8 cellular contexts compared by ENCODE assay signal in the genomic region with DNA sequence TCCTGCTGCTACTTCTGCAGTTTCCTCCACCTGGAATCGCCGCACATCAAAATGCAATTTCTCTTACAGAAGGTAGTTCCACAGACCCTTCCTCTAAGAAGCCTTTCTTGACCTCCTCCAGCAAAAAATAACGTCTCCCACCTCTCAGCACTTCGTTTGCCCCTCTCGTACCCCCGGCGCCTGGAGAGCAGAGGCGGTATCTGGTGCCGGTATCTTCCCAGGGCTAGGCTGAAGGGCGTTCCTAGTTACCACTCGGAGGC. TPM values are rescaled to one million over a fixed set of nuclear protein-coding genes. Genes with fewer than 3 reads are reported as not detected.
DNase-seq lines count a peak whose midpoint lies in the region; ATAC-seq, FAIRE-seq and TF ChIP-seq lines count a peak whose summit lies in the region.

No MANE protein-coding gene starts in this region.

- peak; percentile 49 to 58 for ATAC-seq in A549
- peak; percentile 7 for ATAC-seq in HG02571 (IDR thresholded peaks at IDR 0.05; ENCODE audit: unreplicated experiment)
- no peak for ATAC-seq in GM19324 (IDR thresholded peaks at IDR 0.05; ENCODE audit: low FRiP score, unreplicated experiment)
- no peak for ATAC-seq in GM19463 (IDR thresholded peaks at IDR 0.05; ENCODE audit: unreplicated experiment)
- no peak for ATAC-seq in HG03521 (IDR thresholded peaks at IDR 0.05; ENCODE audit: unreplicated experiment)

- no peak overlapping the region for H2BK12ac ChIP-seq in mesenchymal stem cell (ENCODE audit: low read length in 2 of 2)

- H3K4me1 ChIP-seq in A549 (peaks cover 12% of the 10 kb centered on the region), mesenchymal stem cell (ENCODE audit: control insufficient read depth, insufficient read depth, low read depth, low read length) (peaks cover 10% of the 10 kb centered on the region)

- H3K36me3 ChIP-seq in mesenchymal stem cell (ENCODE audit: control insufficient read depth in 1 of 2, insufficient read depth in 2 of 2, low read depth in 1 of 2, low read length in 2 of 2) = peaks cover 20 to 22% of the 10 kb centered on the region in 2 experiments

- TF ChIP-seq RAD21 in A549 (conservative IDR thresholded peaks at IDR 0.05 in 1 of 2, IDR thresholded peaks at IDR 0.05 in 1 of 2) = no peak

- peaks cover 0 to 6% of the 10 kb centered on the region in 2 experiments for H3K27me3 ChIP-seq in mesenchymal stem cell (ENCODE audit: control insufficient read depth in 1 of 2, insufficient read depth in 1 of 2, low read length in 2 of 2)

- no peak for TF ChIP-seq POLR2A in A549 (IDR thresholded peaks at IDR 0.05; ENCODE audit: low read length)

- TF ChIP-seq CTCF in A549 (IDR thresholded peaks at IDR 0.05) = no peak
- TF ChIP-seq CTCF in astrocyte of the spinal cord (IDR thresholded peaks at IDR 0.05; ENCODE audit: low read depth, low read length) = no peak

- H4K91ac ChIP-seq in mesenchymal stem cell (ENCODE audit: low read length) = no peak overlapping the region

- CTCF ChIA-PET in A549 (lab: Yijun Ruan, JAX) = interaction anchor here (0.5 to 5.3 kb wide), 73 partner anchors 10 to 760 kb away, joined by 3 to 68 read pairs (median 5); a partner anchor contains a TSS

- peaks cover 23% of the 10 kb centered on the region for H3K79me1 ChIP-seq in mesenchymal stem cell (replicated peaks; ENCODE audit: low read length, poor library complexity, severe bottlenecking)

- FAIRE-seq in A549 (lab: Jason Lieb, UNC) = no peak

- peak overlapping the region; percentile 75 for H3K4me2 ChIP-seq in A549
- H3K4me2 ChIP-seq in mesenchymal stem cell (ENCODE audit: low read length, poor library complexity, severe bottlenecking) = peak overlapping the region; percentile 96

- DNase-seq in A549 (ENCODE audit: low read depth in 1 of 2, low spot score in 1 of 2) (no peak), astrocyte of the spinal cord (ENCODE audit: low read depth, low spot score) (no peak), mesenchymal stem cell (no peak), anterior cingulate cortex (lab: John Stamatoyannopoulos, UW) (no peak)

- no peak overlapping the region for H2BK120ac ChIP-seq in mesenchymal stem cell (ENCODE audit: low read depth, low read length)

- peak overlapping the region; percentile 86 for H3K9ac ChIP-seq in mesenchymal stem cell (ENCODE audit: low read length)

- H3K27ac ChIP-seq in A549 (peak overlapping the region; percentile 77 to 89), mesenchymal stem cell (ENCODE audit: low read length, poor library complexity, severe bottlenecking) (no peak overlapping the region)

- H3K4ac ChIP-seq in mesenchymal stem cell (ENCODE audit: low read depth in 1 of 2, low read length in 2 of 2) = peak overlapping the region in 1 of 2 experiments; percentile 60

- no peaks in the 10 kb centered on the region for H3K9me3 ChIP-seq in A549
- no peaks in the 10 kb centered on the region for H3K9me3 ChIP-seq in mesenchymal stem cell (ENCODE audit: control insufficient read depth, low read length)

- peak overlapping the region; percentile 98 for H4K8ac ChIP-seq in mesenchymal stem cell (ENCODE audit: low read length)

- H2BK15ac ChIP-seq in mesenchymal stem cell (ENCODE audit: low read depth, poor library complexity, severe bottlenecking) = no peak overlapping the region

- peak overlapping the region in 1 of 2 experiments; percentile 61 for H3K14ac ChIP-seq in mesenchymal stem cell (ENCODE audit: low read length in 2 of 2)

- H3K4me3 ChIP-seq in A549 (peak overlapping the region; percentile 70), astrocyte of the spinal cord (ENCODE audit: low read depth, low read length) (peak overlapping the region; percentile 76), mesenchymal stem cell (ENCODE audit: insufficient read depth in 1 of 2, low read depth in 1 of 2, low read length in 2 of 2) (peak overlapping the region; percentile 89 to 98)

- peak overlapping the region in 1 of 2 experiments; percentile 77 for H3K18ac ChIP-seq in mesenchymal stem cell (ENCODE audit: low read depth in 1 of 2, low read length in 2 of 2)

- under 1% methylated on average over 9 of the region's 11 CpGs for WGBS in A549 (ENCODE audit: missing lambda C conversion rate)
- 25% methylated on average over 11 of the region's 11 CpGs for WGBS in mesenchymal stem cell

- peak overlapping the region; percentile 54 for H2AK5ac ChIP-seq in mesenchymal stem cell (ENCODE audit: low read length, severe bottlenecking)

- POLR2A ChIA-PET in A549 (lab: Yijun Ruan, JAX) = interaction anchor here (0.9 to 2.1 kb wide), 14 partner anchors 11 to 221 kb away, joined by 3 to 23 read pairs (median 8); a partner anchor contains a TSS

- H2AFZ ChIP-seq in mesenchymal stem cell (ENCODE audit: low read depth, low read length) = peak overlapping the region; percentile 87

- TF ChIP-seq EP300 in A549 (IDR thresholded peaks at IDR 0.05) = no peak

- no peak overlapping the region for H3K23ac ChIP-seq in mesenchymal stem cell (ENCODE audit: low read length in 2 of 2)

- in situ Hi-C loops in astrocyte of the spinal cord (cut with HindIII; ENCODE audit: low sequenced_read_pairs) = no loop called here

- no peak overlapping the region for H2BK5ac ChIP-seq in mesenchymal stem cell (ENCODE audit: low read depth, low read length, poor library complexity, severe bottlenecking)

TF ChIP-seq in A549, 52 proteins besides CTCF, POLR2A, EP300 and RAD21:
- TF ChIP-seq, protein P1, sequence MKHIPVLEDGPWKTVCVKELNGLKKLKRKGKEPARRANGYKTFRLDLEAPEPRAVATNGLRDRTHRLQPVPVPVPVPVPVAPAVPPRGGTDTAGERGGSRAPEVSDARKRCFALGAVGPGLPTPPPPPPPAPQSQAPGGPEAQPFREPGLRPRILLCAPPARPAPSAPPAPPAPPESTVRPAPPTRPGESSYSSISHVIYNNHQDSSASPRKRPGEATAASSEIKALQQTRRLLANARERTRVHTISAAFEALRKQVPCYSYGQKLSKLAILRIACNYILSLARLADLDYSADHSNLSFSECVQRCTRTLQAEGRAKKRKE (CRISPR knock-in tag; IDR thresholded peaks at IDR 0.05; ENCODE audit: low read depth) = no peak
- TF ChIP-seq, protein P2, sequence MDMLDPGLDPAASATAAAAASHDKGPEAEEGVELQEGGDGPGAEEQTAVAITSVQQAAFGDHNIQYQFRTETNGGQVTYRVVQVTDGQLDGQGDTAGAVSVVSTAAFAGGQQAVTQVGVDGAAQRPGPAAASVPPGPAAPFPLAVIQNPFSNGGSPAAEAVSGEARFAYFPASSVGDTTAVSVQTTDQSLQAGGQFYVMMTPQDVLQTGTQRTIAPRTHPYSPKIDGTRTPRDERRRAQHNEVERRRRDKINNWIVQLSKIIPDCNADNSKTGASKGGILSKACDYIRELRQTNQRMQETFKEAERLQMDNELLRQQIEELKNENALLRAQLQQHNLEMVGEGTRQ (IDR thresholded peaks at IDR 0.05) = no peak
- TF ChIP-seq FOSL2 (IDR thresholded peaks at IDR 0.05) = no peak
- no peak for TF ChIP-seq FOSL2 (CRISPR knock-in tag; IDR thresholded peaks at IDR 0.05)
- peak; percentile 83; the same call in 1 of the 2 replicates for TF ChIP-seq CHD4 (IDR thresholded peaks at IDR 0.05; ENCODE audit: borderline replicate concordance)

RNA-seq across cellular contexts. Expression of a gene that starts 0.5 kb away (rescaled TPM):
- polyA plus RNA-seq in A549 (2011; rRNA removed) (105 and 122 TPM in 2 replicates), A549 (2017; fragmentation: RNase III; extraction: RNeasy Plus Mini Kit Qiagen cat#74134 plus additional on column Dnase treatment) (114 to 121 TPM (median 120 TPM) in 3 replicates)
- polyA plus RNA-seq in A549 (2012; cell fraction: cytosol; rRNA removed) = 179 and 200 TPM in 2 replicates
- 106 and 110 TPM in 2 replicates for polyA plus RNA-seq in A549 (2012; cell fraction: nucleus; rRNA removed)
- polyA minus RNA-seq in A549 (2011; rRNA and poly(A)+ RNA removed) = 36.0 and 47.7 TPM in 2 replicates
- 15.9 TPM for polyA plus RNA-seq in mesenchymal stem cell (2013, experiment 1 of 2)
- polyA plus RNA-seq in mesenchymal stem cell (2013, experiment 2 of 2) = 16.5 TPM

RNA-seq across cellular contexts. Expression of a gene that starts 16.3 kb away (rescaled TPM):
- polyA plus RNA-seq in A549 (2011; rRNA removed) (61.5 and 72.6 TPM in 2 replicates), A549 (2017; fragmentation: RNase III; extraction: RNeasy Plus Mini Kit Qiagen cat#74134 plus additional on column Dnase treatment) (42.8 to 48.9 TPM (median 47.8 TPM) in 3 replicates)
- 36.4 and 42.6 TPM in 2 replicates for polyA plus RNA-seq in A549 (2012; cell fraction: cytosol; rRNA removed)
- 16.1 and 18.8 TPM in 2 replicates for polyA plus RNA-seq in A549 (2012; cell fraction: nucleus; rRNA removed)
- 32.3 and 37.4 TPM in 2 replicates for polyA minus RNA-seq in A549 (2011; rRNA and poly(A)+ RNA removed)
- polyA plus RNA-seq in mesenchymal stem cell (2013, experiment 1 of 2) = 35.7 TPM
- 36.5 TPM for polyA plus RNA-seq in mesenchymal stem cell (2013, experiment 2 of 2)

RNA-seq across cellular contexts. Expression of a gene that starts 21.9 kb away (rescaled TPM):
- polyA plus RNA-seq in A549 (2011; rRNA removed) (5.0 and 5.7 TPM in 2 replicates), A549 (2017; fragmentation: RNase III; extraction: RNeasy Plus Mini Kit Qiagen cat#74134 plus additional on column Dnase treatment) (6.8 to 7.9 TPM (median 7.2 TPM) in 3 replicates)
- polyA plus RNA-seq in A549 (2012; cell fraction: cytosol; rRNA removed) = 13.6 and 22.1 TPM in 2 replicates
- polyA plus RNA-seq in A549 (2012; cell fraction: nucleus; rRNA removed) = 12.7 and 26.3 TPM in 2 replicates
- polyA minus RNA-seq in A549 (2011; rRNA and poly(A)+ RNA removed) = 2.8 and 3.6 TPM in 2 replicates
- 5.2 TPM for polyA plus RNA-seq in mesenchymal stem cell (2013, experiment 1 of 2)
- 4.6 TPM for polyA plus RNA-seq in mesenchymal stem cell (2013, experiment 2 of 2)

RNA-seq across cellular contexts. Expression of a gene that starts 34.1 kb away (rescaled TPM):
- polyA plus RNA-seq in A549 (2011; rRNA removed) (7.0 and 9.3 TPM in 2 replicates), A549 (2017; fragmentation: RNase III; extraction: RNeasy Plus Mini Kit Qiagen cat#74134 plus additional on column Dnase treatment) (9.1 to 10.4 TPM (median 9.7 TPM) in 3 replicates)
- polyA plus RNA-seq in A549 (2012; cell fraction: cytosol; rRNA removed) = 8.1 and 10.4 TPM in 2 replicates
- 12.0 and 13.2 TPM in 2 replicates for polyA plus RNA-seq in A549 (2012; cell fraction: nucleus; rRNA removed)
- 7.2 and 9.6 TPM in 2 replicates for polyA minus RNA-seq in A549 (2011; rRNA and poly(A)+ RNA removed)
- 6.3 TPM for polyA plus RNA-seq in mesenchymal stem cell (2013, experiment 1 of 2)
- polyA plus RNA-seq in mesenchymal stem cell (2013, experiment 2 of 2) = 5.5 TPM

RNA-seq across cellular contexts. Expression of a gene that starts 43.2 kb away (rescaled TPM):
- polyA plus RNA-seq in A549 (2011; rRNA removed) = 0.40 and 0.94 TPM in 2 replicates
- 0.39 and 0.42 TPM in 2 replicates for polyA plus RNA-seq in A549 (2012; cell fraction: cytosol; rRNA removed)
- polyA plus RNA-seq in A549 (2012; cell fraction: nucleus; rRNA removed) = 0.31 and 0.95 TPM in 2 replicates
- 0.08 to 0.51 TPM (median 0.17 TPM) in 3 replicates for polyA plus RNA-seq in A549 (2017; fragmentation: RNase III; extraction: RNeasy Plus Mini Kit Qiagen cat#74134 plus additional on column Dnase treatment)
- 1.3 and 1.4 TPM in 2 replicates for polyA minus RNA-seq in A549 (2011; rRNA and poly(A)+ RNA removed)
- polyA plus RNA-seq in mesenchymal stem cell (2013, experiment 1 of 2) = not detected
- polyA plus RNA-seq in mesenchymal stem cell (2013, experiment 2 of 2) = 0.07 TPM

Comparison
In these comparisons a context has a peak if more than half of its experiments do, and no peak if none do; other contexts are left out.
1. ATAC-seq: peak in A549 (2 of 2) and HG02571 (single experiment); none in GM19324 (single experiment), GM19463 (single experiment) and HG03521 (single experiment).
2. Peak in every context shown above with its lines, with median percentiles within 50 percentile points of each other: H3K4me3 ChIP-seq.